Comparison of ENCODE assay signal across 8 cellular contexts in the genomic region with DNA sequence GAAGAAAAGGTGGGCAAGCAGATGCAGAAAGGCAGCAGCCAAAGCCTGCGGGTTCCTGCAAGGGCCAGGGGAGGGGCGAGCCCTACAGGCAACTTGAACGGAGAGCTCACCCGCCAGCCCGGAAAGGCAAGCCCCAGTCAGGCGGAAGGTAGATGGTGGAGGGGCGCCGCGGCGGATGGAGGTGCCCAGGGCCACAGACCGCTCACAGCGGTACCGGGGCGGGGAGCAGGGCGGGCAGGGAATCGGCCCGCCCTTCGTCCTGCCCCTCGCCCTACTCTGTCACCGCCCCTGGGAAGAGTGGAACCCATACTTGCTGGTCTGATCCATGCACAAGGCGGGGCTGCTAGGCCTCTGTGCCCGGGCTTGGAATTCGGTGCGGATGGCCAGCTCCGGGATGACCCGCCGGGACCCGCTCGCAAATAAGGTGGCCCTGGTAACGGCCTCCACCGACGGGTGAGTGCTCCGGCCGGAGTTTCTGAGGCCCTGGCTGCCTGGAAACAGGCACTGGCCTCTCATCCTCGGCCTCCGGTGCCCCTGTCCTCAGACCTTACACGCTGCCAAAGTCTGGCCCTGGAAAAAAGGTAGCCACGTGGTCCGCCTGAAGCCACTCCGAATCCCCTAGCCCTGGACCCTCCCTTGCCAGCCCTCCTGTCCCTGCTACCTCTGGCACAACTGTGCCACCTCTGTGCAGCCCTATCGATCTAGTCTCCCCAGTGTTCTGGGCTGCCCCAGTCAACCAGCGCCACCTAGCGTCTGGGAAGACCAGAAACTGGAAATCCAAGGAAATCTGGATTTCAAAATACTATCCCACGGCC. TPM values are rescaled to one million over a fixed set of nuclear protein-coding genes. Genes with fewer than 3 reads are reported as not detected.
A peak's percentile ranks its signal among the peaks of the same experiment; 100 is the strongest.
DNase-seq lines count a peak whose midpoint lies in the region; ATAC-seq and TF ChIP-seq lines count a peak whose summit lies in the region.

A gene (plus strand): TSS at position 307 of the 815 bp plus-strand sequence. CDS start 19 bp downstream, at position 326.

- DNase-seq in NCI-H1694 (lab: John Stamatoyannopoulos, UW) (peak; percentile 75), T-helper 17 cell (peak; percentile 69 to 75 (median 71)), amygdala (lab: John Stamatoyannopoulos, UW) (peak in 54 of 56 donors; percentile 44 to 94 (median 76)), right atrium auricular region (ENCODE audit: low spot score) (peak; percentile 81), vagina (ENCODE audit: extremely low spot score in 2 of 2) (no peak)

- TF ChIP-seq POLR2A in GM15510 (IDR thresholded peaks at IDR 0.05; ENCODE audit: borderline replicate concordance, extremely low read depth, insufficient read length): peak; percentile 56
- TF ChIP-seq POLR2A in vagina (IDR thresholded peaks at IDR 0.05): no peak

- no peaks in the 10 kb centered on the region for H3K27me3 Mint-ChIP-seq in T-helper 17 cell

- peak within 1 kb of the TSS; percentile 98 for H3K4me3 Mint-ChIP-seq in T-helper 17 cell

- peak; percentile 92 for ATAC-seq in HG02884 (IDR thresholded peaks at IDR 0.05; ENCODE audit: unreplicated experiment)
- ATAC-seq in T-helper 17 cell: peak; percentile 93

- peaks cover 10% of the 10 kb centered on the region for H3K4me1 Mint-ChIP-seq in T-helper 17 cell

- intact Hi-C loops in vagina (cut with DNase I): no loop called here

- H3K4me3 ChIP-seq in right atrium auricular region: peak within 1 kb of the TSS; percentile 73 to 79
- peak within 1 kb of the TSS; percentile 99 for H3K4me3 ChIP-seq in rectal smooth muscle tissue (ENCODE audit: low read length)
- H3K4me3 ChIP-seq in vagina: peak within 1 kb of the TSS; percentile 65 to 85

- H3K36me3 Mint-ChIP-seq in T-helper 17 cell (ENCODE audit: low read depth): no peaks in the 10 kb centered on the region

- H3K27ac ChIP-seq in right atrium auricular region (peak within 1 kb of the TSS; percentile 80 to 88), rectal smooth muscle tissue (ENCODE audit: low read depth, low read length) (peak within 1 kb of the TSS; percentile 82), vagina (peak within 1 kb of the TSS; percentile 89)

- peak within 1 kb of the TSS; percentile 91 for H3K27ac Mint-ChIP-seq in T-helper 17 cell

- H3K4me1 ChIP-seq in right atrium auricular region (peaks cover 0 to 22% of the 10 kb centered on the region in 2 donors), rectal smooth muscle tissue (ENCODE audit: control insufficient read depth, insufficient read depth, low read length) (peaks cover 2% of the 10 kb centered on the region), vagina (peaks cover 29% of the 10 kb centered on the region)

- no peaks in the 10 kb centered on the region for H3K9me3 ChIP-seq in T-helper 17 cell (ENCODE audit: control insufficient read depth, low read length, poor library complexity, severe bottlenecking)
- H3K9me3 ChIP-seq in right atrium auricular region: no peaks in the 10 kb centered on the region
- H3K9me3 ChIP-seq in vagina: no peaks in the 10 kb centered on the region

- TF ChIP-seq CTCF in right atrium auricular region (IDR thresholded peaks at IDR 0.05): peak; percentile 88 to 93
- peak; percentile 67 to 96 (median 89) for TF ChIP-seq CTCF in vagina (IDR thresholded peaks at IDR 0.05)

- peak within 1 kb of the TSS; percentile 97 for H3K9ac ChIP-seq in rectal smooth muscle tissue (ENCODE audit: low read length)

- H3K27me3 ChIP-seq in right atrium auricular region (no peaks in the 10 kb centered on the region), rectal smooth muscle tissue (ENCODE audit: control insufficient read depth, insufficient read depth, low read length) (no peaks in the 10 kb centered on the region), vagina (no peaks in the 10 kb centered on the region)

- H3K36me3 ChIP-seq in right atrium auricular region (no peaks in the 10 kb centered on the region), rectal smooth muscle tissue (ENCODE audit: control insufficient read depth, insufficient read depth, low read length) (no peaks in the 10 kb centered on the region), vagina (no peaks in the 10 kb centered on the region)

RNA-seq across cellular contexts. Expression of the gene that starts here (rescaled TPM):
- 10 to 100 TPM in 1 of 2 donors, 1 to 10 TPM in 1; 7.6 to 13.4 TPM for total RNA-seq in T-helper 17 cell
- total RNA-seq in right atrium auricular region: 10 to 100 TPM; 29.6 to 38.8 TPM
- total RNA-seq in vagina: 21.4 TPM

Comparison
In these comparisons a context has a peak if more than half of its experiments do, and no peak if none do; other contexts are left out.
1. DNase-seq: peak in NCI-H1694 (single experiment), T-helper 17 cell (3 of 3), amygdala (54 of 56) and right atrium auricular region (single experiment); none in vagina (0 of 2).
2. Peak in every context shown above with its lines, with median percentiles within 50 percentile points of each other: H3K27ac ChIP-seq and H3K4me3 ChIP-seq.